In the genomic region with DNA sequence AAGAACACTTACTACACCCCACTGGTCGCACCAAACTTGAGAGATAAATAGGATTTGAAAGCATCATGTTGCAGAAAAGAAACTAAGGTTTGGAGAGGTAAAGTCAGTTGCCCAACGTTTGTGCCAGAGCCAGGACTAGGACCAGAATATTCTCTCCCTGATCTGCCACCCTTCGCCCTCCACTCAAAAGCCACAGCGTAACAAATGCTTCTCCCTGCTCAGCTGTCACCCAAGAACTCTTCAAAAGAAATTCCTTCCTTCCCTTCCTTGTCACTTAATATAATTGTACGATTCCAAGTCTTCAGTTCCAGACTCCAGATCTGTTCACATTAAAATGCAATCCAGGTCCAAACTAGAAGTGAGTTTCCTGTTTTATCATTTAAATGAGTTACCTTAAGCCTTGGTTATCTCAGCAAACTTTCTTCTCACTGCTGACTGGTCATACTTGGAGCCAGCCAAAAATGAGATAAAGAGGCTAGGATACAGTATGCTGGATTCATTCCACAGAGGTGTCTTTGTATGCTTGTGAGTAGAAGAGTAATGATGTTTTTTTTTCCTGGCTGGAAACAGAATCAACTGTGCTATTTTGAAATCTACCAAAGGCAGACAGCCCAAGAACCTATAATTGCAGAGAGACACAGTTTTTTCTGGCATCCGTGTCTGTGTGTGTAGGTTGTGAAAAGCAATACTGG, we compare ENCODE assay signal across 13 cellular contexts. TPM values are rescaled to one million over a fixed set of nuclear protein-coding genes. Genes with fewer than 3 reads are reported as not detected.
DNase-seq lines count a peak whose midpoint lies in the region; ATAC-seq and TF ChIP-seq lines count a peak whose summit lies in the region.
"Had no signal": no experiment of that assay in that cellular context is flagged by ENCODE, and none has a peak within 500 bp of the region (broad histone marks: within the 10 kb centered on the region; RNA-seq: fewer than 3 reads in every experiment).

No MANE protein-coding gene starts in this region.

- no peak for TF ChIP-seq CTCF in SK-N-SH (IDR thresholded peaks at IDR 0.05)
- TF ChIP-seq CTCF in fibroblast of pulmonary artery (IDR thresholded peaks at IDR 0.05; ENCODE audit: low read length, missing control alignments), result no peak
- no peak for TF ChIP-seq CTCF in tibial artery (IDR thresholded peaks at IDR 0.05)

- H3K4me1 ChIP-seq in SK-N-SH (ENCODE audit: control insufficient read depth in 1 of 2, insufficient read depth in 2 of 2, low read depth in 1 of 2, low read length in 1 of 2) (peaks cover 0 to 7% of the 10 kb centered on the region in 2 experiments; a peak in 1 of 4 replicates), muscle layer of duodenum (ENCODE audit: control insufficient read depth in 1 of 2, insufficient read depth in 2 of 2, low read length in 2 of 2) (peaks cover 0 to 6% of the 10 kb centered on the region in 2 donors), tibial artery (peaks cover 0 to 12% (median 0%) of the 10 kb centered on the region in 4 donors)
- H3K4me1 ChIP-seq: vagina had no signal

- H3K9me3 ChIP-seq in SK-N-SH, result no peaks in the 10 kb centered on the region
- H3K9me3 ChIP-seq in muscle layer of duodenum (ENCODE audit: control insufficient read depth in 1 of 2, low read length in 2 of 2), result peaks cover 0 to 2% of the 10 kb centered on the region in 2 donors
- no peaks in the 10 kb centered on the region for H3K9me3 ChIP-seq in tibial artery
- H3K9me3 ChIP-seq: Caco-2, vagina had no signal

- WGBS in SK-N-SH (ENCODE audit: low lambda C conversion rate), result 65% methylated on average over 6 of the region's 6 CpGs

- H3K27ac ChIP-seq in SK-N-SH (ENCODE audit: low read depth in 2 of 2, low read length in 1 of 2), result peak overlapping the region; percentile 54 to 57; a peak in 3 of 4 replicates
- peak overlapping the region; percentile 53 for H3K27ac ChIP-seq in muscle layer of duodenum (ENCODE audit: low read length)
- H3K27ac ChIP-seq in tibial artery, result peak overlapping the region; percentile 8 to 53
- H3K27ac ChIP-seq: vagina had no signal

- CTCF ChIA-PET in SK-N-SH (lab: Yijun Ruan, JAX), result interaction anchor here (0.7 kb wide), 1 partner anchor 161 kb away, joined by 3 read pairs; no protein-coding TSS in a partner anchor

- peak overlapping the region; percentile 57; the same call in 1 of the 2 replicates for H3K4me2 ChIP-seq in SK-N-SH

- H3K9me2 ChIP-seq in SK-N-SH, result no peaks in the 10 kb centered on the region

- no peak overlapping the region for H3K4me3 ChIP-seq in SK-N-SH (ENCODE audit: low read depth in 2 of 2, low read length in 1 of 2)
- no peak overlapping the region for H3K4me3 ChIP-seq in fibroblast of pulmonary artery (replicated peaks; ENCODE audit: low read depth, low read length)
- H3K4me3 ChIP-seq in muscle layer of duodenum (ENCODE audit: low read depth in 1 of 2, low read length in 2 of 2), result no peak overlapping the region
- H3K4me3 ChIP-seq in tibial artery, result no peak overlapping the region
- H3K4me3 ChIP-seq: vagina had no signal

- H3F3A ChIP-seq in SK-N-SH (replicated peaks; ENCODE audit: insufficient read depth), result peaks cover 14% of the 10 kb centered on the region

- no peak for TF ChIP-seq RAD21 in SK-N-SH (IDR thresholded peaks at IDR 0.05; ENCODE audit: low read length)

- intact Hi-C loops in tibial artery (cut with DNase I; ENCODE audit: low total_unique reads), result no loop called here

- H3K27me3 ChIP-seq in SK-N-SH (ENCODE audit: insufficient read depth) (no peaks in the 10 kb centered on the region), muscle layer of duodenum (ENCODE audit: low read depth, low read length) (no peaks in the 10 kb centered on the region), tibial artery (no peaks in the 10 kb centered on the region)
- H3K27me3 ChIP-seq: vagina had no signal

- no peaks in the 10 kb centered on the region for H3K79me2 ChIP-seq in SK-N-SH (ENCODE audit: insufficient read depth)

- H3K36me3 ChIP-seq in SK-N-SH (replicated peaks in 1 of 2; ENCODE audit: control insufficient read depth in 1 of 2, insufficient read depth in 2 of 2, low read length in 1 of 2) (no peaks in the 10 kb centered on the region), muscle layer of duodenum (ENCODE audit: control insufficient read depth in 1 of 2, insufficient read depth in 2 of 2, low read length in 2 of 2) (no peaks in the 10 kb centered on the region), tibial artery (no peaks in the 10 kb centered on the region)
- H3K36me3 ChIP-seq: vagina had no signal

- no peak for ATAC-seq in HG03135 (IDR thresholded peaks at IDR 0.05; ENCODE audit: unreplicated experiment)
- ATAC-seq: Panc1 had no signal

- no peaks in the 10 kb centered on the region for H4K20me1 ChIP-seq in SK-N-SH (ENCODE audit: insufficient read depth)

- H2AFZ ChIP-seq in SK-N-SH (ENCODE audit: low read depth), result peak overlapping the region; percentile 82

- TF ChIP-seq EP300 in SK-N-SH (IDR thresholded peaks at IDR 0.05; ENCODE audit: borderline replicate concordance in 1 of 2, low read depth in 1 of 2, low read length in 1 of 2), result no peak

- POLR2A ChIA-PET in SK-N-SH (lab: Yijun Ruan, JAX), result no interaction called here

- DNase-seq in SK-N-SH (no peak), fibroblast of pulmonary artery (ENCODE audit: low read depth) (peak; percentile 82), tibial artery (no peak), NCI-H524 treated with DMSO at 0.1 percent for 48 hours (lab: John Stamatoyannopoulos, UW) (no peak), GM19240 (ENCODE audit: insufficient read length, low spot score) (no peak)
- DNase-seq: activated B cell treated with CpG ODN at 0.5 μM for 24 hours, Caco-2, H9, NCI-H1092 treated with DMSO at 0.1 percent for 48 hours had no signal

- H3K9ac ChIP-seq in SK-N-SH, result no peak overlapping the region

TF ChIP-seq in SK-N-SH, 30 proteins besides CTCF, POLR2A, EP300 and RAD21:
- TF ChIP-seq, protein P1, sequence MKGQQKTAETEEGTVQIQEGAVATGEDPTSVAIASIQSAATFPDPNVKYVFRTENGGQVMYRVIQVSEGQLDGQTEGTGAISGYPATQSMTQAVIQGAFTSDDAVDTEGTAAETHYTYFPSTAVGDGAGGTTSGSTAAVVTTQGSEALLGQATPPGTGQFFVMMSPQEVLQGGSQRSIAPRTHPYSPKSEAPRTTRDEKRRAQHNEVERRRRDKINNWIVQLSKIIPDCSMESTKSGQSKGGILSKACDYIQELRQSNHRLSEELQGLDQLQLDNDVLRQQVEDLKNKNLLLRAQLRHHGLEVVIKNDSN (IDR thresholded peaks at IDR 0.05; ENCODE audit: borderline replicate concordance, low read depth), result no peak
- TF ChIP-seq NFIC (IDR thresholded peaks at IDR 0.05; ENCODE audit: borderline replicate concordance), result peak; percentile 19; the same call in 1 of the 2 replicates
- TF ChIP-seq, protein P2, sequence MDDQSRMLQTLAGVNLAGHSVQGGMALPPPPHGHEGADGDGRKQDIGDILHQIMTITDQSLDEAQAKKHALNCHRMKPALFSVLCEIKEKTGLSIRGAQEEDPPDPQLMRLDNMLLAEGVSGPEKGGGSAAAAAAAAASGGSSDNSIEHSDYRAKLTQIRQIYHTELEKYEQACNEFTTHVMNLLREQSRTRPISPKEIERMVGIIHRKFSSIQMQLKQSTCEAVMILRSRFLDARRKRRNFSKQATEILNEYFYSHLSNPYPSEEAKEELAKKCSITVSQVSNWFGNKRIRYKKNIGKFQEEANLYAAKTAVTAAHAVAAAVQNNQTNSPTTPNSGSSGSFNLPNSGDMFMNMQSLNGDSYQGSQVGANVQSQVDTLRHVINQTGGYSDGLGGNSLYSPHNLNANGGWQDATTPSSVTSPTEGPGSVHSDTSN (IDR thresholded peaks at IDR 0.05), result peak; percentile 26; the same call in 1 of the 2 replicates
- TF ChIP-seq GABPA (IDR thresholded peaks at IDR 0.05; ENCODE audit: low read depth), result no peak

RNA-seq across cellular contexts. Expression of a gene that starts 12.8 kb away (rescaled TPM):
- polyA plus RNA-seq in SK-N-SH (2012; rRNA removed), result 55.0 and 74.3 TPM in 2 replicates
- 60.6 and 69.2 TPM in 2 replicates for polyA plus RNA-seq in SK-N-SH (2012; cell fraction: cytosol; rRNA removed)
- polyA plus RNA-seq in SK-N-SH (2012; cell fraction: nucleus; rRNA removed), result 89.8 and 149 TPM in 2 replicates
